In the genomic region with DNA sequence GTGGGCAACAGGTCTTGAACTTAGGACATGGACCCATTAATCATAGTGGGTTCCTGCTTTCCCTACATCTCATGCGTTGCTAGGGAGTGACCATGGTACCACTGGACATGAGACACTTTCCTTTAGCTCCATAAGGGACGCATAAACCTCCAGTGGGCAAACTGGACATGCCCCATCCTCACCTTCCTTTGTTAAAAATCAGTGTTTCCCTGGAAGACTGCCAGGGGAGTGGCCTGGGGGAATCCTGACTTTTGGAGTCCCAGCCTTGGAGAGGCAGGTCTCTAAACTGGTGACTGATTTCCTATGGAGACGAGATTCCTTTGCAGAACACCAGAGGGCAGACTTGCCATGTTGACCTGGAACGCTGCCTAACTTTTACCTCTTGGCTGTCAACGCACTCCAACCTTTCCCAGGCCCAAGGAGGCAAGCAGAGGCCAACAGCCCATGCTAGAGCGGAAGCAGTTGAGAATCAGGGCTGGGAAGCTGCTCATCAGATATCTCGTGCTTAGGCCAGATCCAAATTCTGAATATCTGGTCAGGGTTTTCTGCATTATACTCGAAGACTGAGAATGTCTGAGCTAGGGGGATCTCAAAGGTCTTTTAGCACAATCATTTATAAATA, we compare ENCODE assay signal across 9 cellular contexts. TPM values are rescaled to one million over a fixed set of nuclear protein-coding genes. Genes with fewer than 3 reads are reported as not detected.
DNase-seq lines count a peak whose midpoint lies in the region; ATAC-seq and TF ChIP-seq lines count a peak whose summit lies in the region.
"Had no signal": no experiment of that assay in that cellular context is flagged by ENCODE, and none has a peak within 500 bp of the region (broad histone marks: within the 10 kb centered on the region; RNA-seq: fewer than 3 reads in every experiment).

No MANE protein-coding gene starts in this region.

- H3K4me3 Mint-ChIP-seq in naive thymus-derived CD8-positive, alpha-beta T cell, result no peak overlapping the region

- no peaks in the 10 kb centered on the region for H3K27me3 ChIP-seq in thoracic aorta (replicated peaks; ENCODE audit: insufficient read depth)

- peak; percentile 47 for ATAC-seq in HG03108 (IDR thresholded peaks at IDR 0.05; ENCODE audit: unreplicated experiment)
- peak; percentile 68 for ATAC-seq in esophagus mucosa
- ATAC-seq in naive thymus-derived CD8-positive, alpha-beta T cell, result peak; percentile 60 to 82
- ATAC-seq in thoracic aorta (ENCODE audit: insufficient number of reproducible peaks, low FRiP score, low read depth), result peak; percentile 68

- H3K9me3 Mint-ChIP-seq in naive thymus-derived CD8-positive, alpha-beta T cell, result no peaks in the 10 kb centered on the region

- peak overlapping the region in 6 of 10 donors; percentile 24 to 85 (median 58) for H3K27ac Mint-ChIP-seq in naive thymus-derived CD8-positive, alpha-beta T cell

- H3K36me3 ChIP-seq in thoracic aorta, result no peaks in the 10 kb centered on the region

- H3K27ac ChIP-seq in thoracic aorta, result no peak overlapping the region

- POLR2A ChIA-PET in naive thymus-derived CD8-positive, alpha-beta T cell (lab: Charles Lee), result interaction anchor here (0.5 to 1.1 kb wide), 2 partner anchors 27 to 102 kb away, joined by 3 to 4 read pairs; no protein-coding TSS in a partner anchor

- no peaks in the 10 kb centered on the region for H3K36me3 Mint-ChIP-seq in naive thymus-derived CD8-positive, alpha-beta T cell

- peak; percentile 2 for DNase-seq in DMS153 treated with DMSO at 0.1 percent for 48 hours (lab: John Stamatoyannopoulos, UW; ENCODE audit: unreplicated experiment)
- DNase-seq in DMS153 (lab: John Stamatoyannopoulos, UW), result no peak
- DNase-seq in NOMO-1 (lab: John Stamatoyannopoulos, UW; ENCODE audit: unreplicated experiment in 2 of 2), result peak; percentile 65 to 71
- peak; percentile 55 for DNase-seq in activated T-cell treated with anti-CD3 and anti-CD28 coated beads for 24 hours (ENCODE audit: low read depth)
- DNase-seq in naive thymus-derived CD8-positive, alpha-beta T cell, result peak in 9 of 10 donors; percentile 19 to 72 (median 47)
- no peak for DNase-seq in thoracic aorta (ENCODE audit: low spot score)

- peaks cover 3 to 10% (median 6%) of the 10 kb centered on the region in 4 donors for H3K4me1 Mint-ChIP-seq in naive thymus-derived CD8-positive, alpha-beta T cell

- no peak overlapping the region for H3K4me3 ChIP-seq in thoracic aorta

- H3K4me1 ChIP-seq in thoracic aorta (ENCODE audit: control insufficient read depth in 1 of 2, low read depth in 2 of 2), result no peaks in the 10 kb centered on the region

- TF ChIP-seq CTCF in thoracic aorta (IDR thresholded peaks at IDR 0.05), result peak; percentile 69

- H3K27me3 Mint-ChIP-seq in naive thymus-derived CD8-positive, alpha-beta T cell, result no peaks in the 10 kb centered on the region

- H3K9me3 ChIP-seq in thoracic aorta, result no peaks in the 10 kb centered on the region

RNA-seq across cellular contexts. Expression of a gene that starts 2.6 kb away (rescaled TPM):
- total RNA-seq in esophagus mucosa, result not detected
- total RNA-seq in naive thymus-derived CD8-positive, alpha-beta T cell, result not detected
- not detected for polyA plus RNA-seq in naive thymus-derived CD8-positive, alpha-beta T cell
- 1 to 10 TPM in 1 of 2 donors, not detected in 1; 2.0 TPM for total RNA-seq in thoracic aorta
- total RNA-seq: glomerular endothelial cell had no signal

RNA-seq across cellular contexts. Expression of a gene that starts 36.4 kb away (rescaled TPM):
- total RNA-seq in esophagus mucosa, result 15.4 TPM
- 10 to 100 TPM; 15.0 to 17.4 TPM for total RNA-seq in naive thymus-derived CD8-positive, alpha-beta T cell
- 10 to 100 TPM in 2 of 3 donors, 1 to 10 TPM in 1; 8.0 to 17.1 (median 10.9) TPM for polyA plus RNA-seq in naive thymus-derived CD8-positive, alpha-beta T cell
- 100 to 1,000 TPM in 1 of 2 donors, 10 to 100 TPM in 1; 96.8 to 117 TPM for total RNA-seq in thoracic aorta

Comparison
In these comparisons a context has a peak if more than half of its experiments do, and no peak if none do; other contexts are left out.
1. DNase-seq: peak in DMS153 treated with DMSO at 0.1 percent for 48 hours (single experiment), NOMO-1 (2 of 2), activated T-cell treated with anti-CD3 and anti-CD28 coated beads for 24 hours (single experiment) and naive thymus-derived CD8-positive, alpha-beta T cell (9 of 10); none in DMS153 (single experiment) and thoracic aorta (single experiment).
2. Peak in every context shown above with its lines, with median percentiles within 50 percentile points of each other: ATAC-seq.